ENCODE assay signal across 9 cellular contexts in the genomic region with DNA sequence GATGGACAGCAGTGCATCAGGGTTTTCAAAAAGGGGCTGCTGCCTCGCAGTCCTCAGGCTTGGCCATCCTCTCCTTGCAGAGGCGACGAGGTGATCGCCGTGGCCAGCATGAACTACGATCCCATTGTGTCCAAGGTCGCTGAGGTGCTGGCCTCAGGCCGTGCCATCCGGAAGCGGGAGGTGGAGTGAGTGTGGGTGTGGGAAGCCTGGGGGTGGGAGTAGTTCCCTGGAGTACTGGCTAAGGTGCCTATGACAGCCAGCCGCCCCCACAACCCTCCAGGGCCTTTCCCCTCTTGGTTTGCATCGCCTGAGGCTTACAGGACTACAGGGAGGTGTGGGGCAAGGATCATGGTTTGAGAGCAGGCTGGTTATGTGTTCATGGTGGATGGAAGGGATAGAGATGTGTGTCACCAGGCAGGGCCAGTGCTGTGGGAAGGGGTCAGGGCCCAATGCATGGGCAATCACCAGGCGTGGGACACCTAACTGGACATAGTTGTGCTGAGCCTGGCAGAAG. TPM values are rescaled to one million over a fixed set of nuclear protein-coding genes. Genes with fewer than 3 reads are reported as not detected.
DNase-seq lines count a peak whose midpoint lies in the region; ATAC-seq and TF ChIP-seq lines count a peak whose summit lies in the region.
"Had no signal": no experiment of that assay in that cellular context is flagged by ENCODE, and none has a peak within 500 bp of the region (broad histone marks: within the 10 kb centered on the region; RNA-seq: fewer than 3 reads in every experiment).

No MANE protein-coding gene starts in this region.

- H3K27me3 ChIP-seq in BJ (ENCODE audit: control insufficient read depth, insufficient read depth, low read length) (no peaks in the 10 kb centered on the region; the same call in 1 of the 2 replicates), neural progenitor cell (no peaks in the 10 kb centered on the region)

- TF ChIP-seq CTCF in BJ (IDR thresholded peaks at IDR 0.05; ENCODE audit: insufficient read depth, low read depth, low read length) (no peak), fibroblast of mammary gland (conservative IDR thresholded peaks at IDR 0.05; ENCODE audit: control insufficient read depth, insufficient read depth, low read depth, low read length) (no peak), neural progenitor cell (IDR thresholded peaks at IDR 0.05) (no peak)

- H3K36me3 Mint-ChIP-seq in T-cell (no peaks in the 10 kb centered on the region), neural progenitor cell (peaks cover 6% of the 10 kb centered on the region)

- no peak overlapping the region for H2AFZ ChIP-seq in neural progenitor cell (replicated peaks)

- peaks cover 22% of the 10 kb centered on the region for H3K79me2 ChIP-seq in neural progenitor cell (ENCODE audit: low read depth)

- H3K27ac Mint-ChIP-seq in T-cell = peak overlapping the region in 1 of 2 donors; percentile 29
- H3K27ac Mint-ChIP-seq in neural progenitor cell = no peak overlapping the region

- H3K4me1 ChIP-seq in neural progenitor cell = peaks cover 24% of the 10 kb centered on the region

- H3K4me3 Mint-ChIP-seq in T-cell (peak overlapping the region; percentile 34 to 92 (median 42)), neural progenitor cell (peak overlapping the region; percentile 77)

- H3K36me3 ChIP-seq in BJ (ENCODE audit: control insufficient read depth, insufficient read depth, low read length) = peaks cover 3% of the 10 kb centered on the region; the same call in 1 of the 2 replicates
- no peaks in the 10 kb centered on the region for H3K36me3 ChIP-seq in neural progenitor cell

- peaks cover 28% of the 10 kb centered on the region for H3F3A ChIP-seq in neural progenitor cell (ENCODE audit: low read depth)

- no peak overlapping the region for H3K27ac ChIP-seq in neural progenitor cell

- no peak for ATAC-seq in T-cell (replicated peaks in 1 of 4)
- no peak for ATAC-seq in GM21825 (IDR thresholded peaks at IDR 0.05; ENCODE audit: unreplicated experiment)
- no peak for ATAC-seq in HG03108 (IDR thresholded peaks at IDR 0.05; ENCODE audit: unreplicated experiment)

- CTCF ChIA-PET in BJ (lab: Yijun Ruan, JAX) (interaction anchor here (0.8 to 2.5 kb wide), 3 partner anchors 18 to 94 kb away, joined by 3 to 7 read pairs (median 4); no protein-coding TSS in a partner anchor), T-cell (lab: Charles Lee) (interaction anchor here in 1 of 2 donors (0.5 kb wide), 1 partner anchor 19 kb away, joined by 7 read pairs; no protein-coding TSS in a partner anchor)

- no peaks in the 10 kb centered on the region for H3K9me3 Mint-ChIP-seq in T-cell
- H3K9me3 Mint-ChIP-seq in neural progenitor cell = no peaks in the 10 kb centered on the region

- POLR2A ChIA-PET in BJ (lab: Charles Lee) = no interaction called here
- POLR2A ChIA-PET in T-cell (lab: Charles Lee) = no interaction called here

- H3K4me1 Mint-ChIP-seq in T-cell (peaks cover 44 to 45% (median 45%) of the 10 kb centered on the region in 3 donors), neural progenitor cell (peaks cover 29% of the 10 kb centered on the region)

- H3K4me2 ChIP-seq in neural progenitor cell = peak overlapping the region; percentile 67

- peak overlapping the region; percentile 16 for H3K4me3 ChIP-seq in BJ (ENCODE audit: low read depth, low read length)
- H3K4me3 ChIP-seq in fibroblast of mammary gland (ENCODE audit: control insufficient read depth, low read depth, low read length) = peak overlapping the region; percentile 26
- peak overlapping the region; percentile 27 for H3K4me3 ChIP-seq in neural progenitor cell

- H4K20me1 ChIP-seq in neural progenitor cell (ENCODE audit: low read depth) = no peaks in the 10 kb centered on the region

- DNase-seq in BJ (ENCODE audit: low read depth) (no peak), T-cell (no peak), fibroblast of mammary gland (ENCODE audit: low read depth) (no peak), neural progenitor cell (ENCODE audit: low spot score) (peak; percentile 15), SHP77 treated with DMSO at 0.1 percent for 48 hours (lab: John Stamatoyannopoulos, UW) (no peak), NCI-H524 treated with DMSO at 0.1 percent for 48 hours (lab: John Stamatoyannopoulos, UW) (no peak)

- H3K9ac ChIP-seq in neural progenitor cell = no peak overlapping the region

- H3K9me3 ChIP-seq in neural progenitor cell (ENCODE audit: low read depth) = no peaks in the 10 kb centered on the region

- H3K27me3 Mint-ChIP-seq in T-cell (peaks cover 0 to 2% of the 10 kb centered on the region in 2 donors), neural progenitor cell (ENCODE audit: insufficient read depth, low read depth) (peaks cover 13% of the 10 kb centered on the region)

RNA-seq across cellular contexts. Expression of a gene that starts 2.1 kb away (rescaled TPM):
- polyA plus RNA-seq in BJ (2011; rRNA removed) = 30.1 and 45.9 TPM in 2 replicates
- polyA minus RNA-seq in BJ (2011; rRNA and poly(A)+ RNA removed) = 34.9 and 42.9 TPM in 2 replicates
- total RNA-seq in T-cell (100 to 1,000 TPM in 3 of 5 donors, 10 to 100 TPM in 2; 57.1 to 118 (median 105) TPM), neural progenitor cell (ENCODE audit: low replicate concordance) (21.9 and 39.4 TPM in 2 replicates)

RNA-seq across cellular contexts. Expression of a gene that starts 12.9 kb away (rescaled TPM):
- 0.25 and 0.28 TPM in 2 replicates for polyA plus RNA-seq in BJ (2011; rRNA removed)
- 0.28 and 0.41 TPM in 2 replicates for polyA minus RNA-seq in BJ (2011; rRNA and poly(A)+ RNA removed)
- 1 to 10 TPM in 2 of 5 donors, under 1 TPM in 3; 0.33 to 1.7 (median 0.66) TPM for total RNA-seq in T-cell
- total RNA-seq in neural progenitor cell (ENCODE audit: low replicate concordance) = 4.3 and 12.0 TPM in 2 replicates

RNA-seq across cellular contexts. Expression of a gene that starts 21.9 kb away (rescaled TPM):
- polyA plus RNA-seq in BJ (2011; rRNA removed) = 17.9 and 24.4 TPM in 2 replicates
- 7.8 and 9.4 TPM in 2 replicates for polyA minus RNA-seq in BJ (2011; rRNA and poly(A)+ RNA removed)
- total RNA-seq in T-cell (10 to 100 TPM; 46.4 to 61.1 (median 56.8) TPM), neural progenitor cell (ENCODE audit: low replicate concordance) (14.7 and 29.2 TPM in 2 replicates)

RNA-seq across cellular contexts. Expression of a gene that starts 35.0 kb away (rescaled TPM):
- 1.2 and 2.0 TPM in 2 replicates for polyA plus RNA-seq in BJ (2011; rRNA removed)
- 0.46 and 0.85 TPM in 2 replicates for polyA minus RNA-seq in BJ (2011; rRNA and poly(A)+ RNA removed)
- total RNA-seq in T-cell = 1 to 10 TPM in 3 of 5 donors, under 1 TPM in 2; 0.29 to 1.6 (median 1.0) TPM
- total RNA-seq in neural progenitor cell (ENCODE audit: low replicate concordance) = 0.36 and 0.53 TPM in 2 replicates

RNA-seq across cellular contexts. Expression of a gene that starts 52.4 kb away (rescaled TPM):
- 0.27 and 0.29 TPM in 2 replicates for polyA plus RNA-seq in BJ (2011; rRNA removed)
- polyA minus RNA-seq in BJ (2011; rRNA and poly(A)+ RNA removed) = 0.10 and 0.33 TPM in 2 replicates
- total RNA-seq in T-cell (under 1 TPM in 3 of 5 donors, not detected in 2; 0.14 to 0.76 (median 0.41) TPM), neural progenitor cell (ENCODE audit: low replicate concordance) (0.34 TPM in 1 of 2 replicates, not detected in the other)
- polyA plus RNA-seq: aorta had no signal
